In the genomic region with DNA sequence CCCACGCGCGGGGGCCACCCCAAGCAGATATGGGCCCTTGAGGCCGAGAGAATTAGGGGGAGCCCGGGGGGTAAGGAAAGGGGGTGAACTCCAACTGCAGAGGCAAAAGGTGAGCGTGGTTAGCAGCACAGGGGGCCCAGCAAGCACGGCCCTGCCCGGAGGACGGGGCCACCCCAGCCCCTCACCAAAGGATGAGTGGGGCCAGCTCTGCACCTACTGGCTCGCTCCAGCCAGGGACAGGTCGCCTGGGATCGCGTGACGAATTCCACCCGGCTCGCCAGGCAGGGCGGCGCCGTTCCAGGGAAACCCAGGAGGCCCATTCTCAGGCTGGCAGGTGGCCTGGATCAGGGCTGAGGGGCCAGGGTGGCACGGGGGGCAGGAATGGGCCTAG, we compare ENCODE assay signal across 12 cellular contexts. TPM values are rescaled to one million over a fixed set of nuclear protein-coding genes. Genes with fewer than 3 reads are reported as not detected.
DNase-seq lines count a peak whose midpoint lies in the region; ATAC-seq and TF ChIP-seq lines count a peak whose summit lies in the region.
"Had no signal": no experiment of that assay in that cellular context is flagged by ENCODE, and none has a peak within 500 bp of the region (broad histone marks: within the 10 kb centered on the region; RNA-seq: fewer than 3 reads in every experiment).

No MANE protein-coding gene starts in this region.

- POLR2A ChIA-PET in activated CD4-positive, alpha-beta T cell treated with anti-CD3 and anti-CD28 coated beads for 36 hours (lab: Charles Lee): interaction anchor here (0.7 to 1.4 kb wide), 3 partner anchors 12 to 226 kb away, joined by 4 to 5 read pairs (median 5); no protein-coding TSS in a partner anchor
- POLR2A ChIA-PET in WTC11 (lab: Charles Lee): interaction anchor here (1.2 kb wide), 1 partner anchor 37 kb away, joined by 4 read pairs; no protein-coding TSS in a partner anchor

- intact Hi-C loops in activated CD4-positive, alpha-beta T cell treated with anti-CD3 and anti-CD28 coated beads for 36 hours (cut with DNase I, micrococcal nuclease): loop anchor here in 1 of 2 experiments (1.0 to 5.0 kb wide), 5 partner anchors 13 to 411 kb away; partner anchors contain the start of genes ERCC3 and GYPC
- intact Hi-C loops in activated CD4-positive, alpha-beta T cell treated with anti-CD3 and anti-CD28 coated beads, Interleukin-2, amount 10 ng/mL, durations not matched to agents 24 days and 14 days (cut with micrococcal nuclease): loop anchor here (1.0 kb wide), 1 partner anchor 39 kb away; the partner anchor contains the start of gene BIN1

- DNase-seq in activated CD4-positive, alpha-beta T cell treated with anti-CD3 and anti-CD28 coated beads for 36 hours: no peak
- no peak for DNase-seq in activated CD4-positive, alpha-beta T cell treated with anti-CD3 and anti-CD28 coated beads, Interleukin-2, amount 10 ng/mL, durations not matched to agents 24 days and 14 days
- DNase-seq in WTC11 (ENCODE audit: low spot score) (no peak), putamen (ENCODE audit: low spot score) (no peak), SIG-M5 treated with dmso at 0.1 percent for 504 hours (lab: John Stamatoyannopoulos, UW; ENCODE audit: unreplicated experiment) (no peak), NCI-H446 (lab: John Stamatoyannopoulos, UW) (no peak)

- peaks cover 24% of the 10 kb centered on the region for H3K4me1 Mint-ChIP-seq in activated CD4-positive, alpha-beta T cell treated with anti-CD3 and anti-CD28 coated beads for 36 hours
- peaks cover 18% of the 10 kb centered on the region for H3K4me1 Mint-ChIP-seq in activated CD4-positive, alpha-beta T cell treated with anti-CD3 and anti-CD28 coated beads, Interleukin-2, amount 10 ng/mL, durations not matched to agents 24 days and 14 days
- 0 out of 2 replicates have a peak, but pooled peaks cover 5% of the 10 kb centered on the region for H3K4me1 Mint-ChIP-seq in WTC11

- peaks cover 21% of the 10 kb centered on the region for H3K36me3 Mint-ChIP-seq in activated CD4-positive, alpha-beta T cell treated with anti-CD3 and anti-CD28 coated beads for 36 hours (ENCODE audit: low read depth)
- peaks cover 28% of the 10 kb centered on the region for H3K36me3 Mint-ChIP-seq in activated CD4-positive, alpha-beta T cell treated with anti-CD3 and anti-CD28 coated beads, Interleukin-2, amount 10 ng/mL, durations not matched to agents 24 days and 14 days (ENCODE audit: low read depth)
- peaks cover 4% of the 10 kb centered on the region; the same call in 1 of the 2 replicates for H3K36me3 Mint-ChIP-seq in WTC11

- no peaks in the 10 kb centered on the region for H3K27me3 Mint-ChIP-seq in activated CD4-positive, alpha-beta T cell treated with anti-CD3 and anti-CD28 coated beads for 36 hours
- no peaks in the 10 kb centered on the region for H3K27me3 Mint-ChIP-seq in activated CD4-positive, alpha-beta T cell treated with anti-CD3 and anti-CD28 coated beads, Interleukin-2, amount 10 ng/mL, durations not matched to agents 24 days and 14 days
- H3K27me3 Mint-ChIP-seq in WTC11 (ENCODE audit: low read depth): no peaks in the 10 kb centered on the region
- H3K27me3 Mint-ChIP-seq: activated CD4-positive, alpha-beta T cell treated with anti-CD3 and anti-CD28 coated beads, Interleukin-2, amount 10 ng/mL, durations not matched to agents 7 days and 5 days had no signal

- peaks cover 0 to 63% (median 22%) of the 10 kb centered on the region in 3 donors for H3K4me1 ChIP-seq in gastroesophageal sphincter

- H3K27me3 ChIP-seq in gastroesophageal sphincter: no peaks in the 10 kb centered on the region
- H3K27me3 ChIP-seq: brain microvascular endothelial cell had no signal

- H3K27ac Mint-ChIP-seq in activated CD4-positive, alpha-beta T cell treated with anti-CD3 and anti-CD28 coated beads for 36 hours: peak overlapping the region; percentile 1
- no peak overlapping the region for H3K27ac Mint-ChIP-seq in activated CD4-positive, alpha-beta T cell treated with anti-CD3 and anti-CD28 coated beads, Interleukin-2, amount 10 ng/mL, durations not matched to agents 24 days and 14 days
- H3K27ac Mint-ChIP-seq in WTC11: no peak overlapping the region
- H3K27ac Mint-ChIP-seq: activated T-helper 2 cell treated with anti-CD3 and anti-CD28 coated beads, Interferon-gamma antibody, Interleukin-2, Interleukin-4, amounts not matched to agents 10 μg/mL and 5 μg/mL and 100 μg/mL, durations not matched to agents 14 hours and 24 hours and 36 hours had no signal

- H3K36me3 ChIP-seq in gastroesophageal sphincter: peaks cover 0 to 49% of the 10 kb centered on the region in 2 donors

- TF ChIP-seq CTCF in WTC11 (IDR thresholded peaks at IDR 0.05): no peak; the same call in 1 of the 2 replicates
- peak in 1 of 4 experiments; percentile 1 for TF ChIP-seq CTCF in gastroesophageal sphincter (IDR thresholded peaks at IDR 0.05)

- 65 to 70% methylated on average over 2 to 5 of the region's 20 CpGs for WGBS in gastroesophageal sphincter (ENCODE audit: low coverage in 1 of 2), 2 donors

- H3K4me3 ChIP-seq in gastroesophageal sphincter: no peak overlapping the region

- H3K27ac ChIP-seq in gastroesophageal sphincter (peak overlapping the region in 3 of 4 donors; percentile 21 to 81 (median 78)), temporal lobe (ENCODE audit: low read depth, low read length) (peak overlapping the region; percentile 99)
- H3K27ac ChIP-seq: brain microvascular endothelial cell, HL-60 had no signal

- TF ChIP-seq EP300 in gastroesophageal sphincter (IDR thresholded peaks at IDR 0.05): no peak

- no peak for TF ChIP-seq POLR2A in gastroesophageal sphincter (IDR thresholded peaks at IDR 0.05)

- H3K9me3 ChIP-seq in gastroesophageal sphincter: no peaks in the 10 kb centered on the region

- ATAC-seq in activated CD4-positive, alpha-beta T cell treated with anti-CD3 and anti-CD28 coated beads for 36 hours: no peak
- no peak for ATAC-seq in WTC11
- ATAC-seq in gastroesophageal sphincter: no peak

- no peaks in the 10 kb centered on the region for H3K9me3 Mint-ChIP-seq in activated CD4-positive, alpha-beta T cell treated with anti-CD3 and anti-CD28 coated beads for 36 hours (ENCODE audit: low read depth)
- no peaks in the 10 kb centered on the region for H3K9me3 Mint-ChIP-seq in activated CD4-positive, alpha-beta T cell treated with anti-CD3 and anti-CD28 coated beads, Interleukin-2, amount 10 ng/mL, durations not matched to agents 24 days and 14 days
- H3K9me3 Mint-ChIP-seq in WTC11: no peaks in the 10 kb centered on the region
- H3K9me3 Mint-ChIP-seq: activated CD4-positive, alpha-beta T cell treated with anti-CD3 and anti-CD28 coated beads, Interleukin-2, amount 10 ng/mL, durations not matched to agents 7 days and 5 days; activated T-helper 2 cell treated with anti-CD3 and anti-CD28 coated beads, Interferon-gamma antibody, Interleukin-2, Interleukin-4, amounts not matched to agents 10 μg/mL and 5 μg/mL and 100 μg/mL, durations not matched to agents 14 hours and 24 hours and 36 hours had no signal

- CTCF ChIA-PET in activated CD4-positive, alpha-beta T cell treated with anti-CD3 and anti-CD28 coated beads for 36 hours (lab: Charles Lee): interaction anchor here (0.5 to 2.3 kb wide), 18 partner anchors 9 to 757 kb away, joined by 3 to 14 read pairs (median 4); no protein-coding TSS in a partner anchor
- CTCF ChIA-PET in WTC11 (lab: Charles Lee): interaction anchor here (0.7 to 3.5 kb wide), 28 partner anchors 9 to 569 kb away, joined by 3 to 34 read pairs (median 6); partner anchors contain the start of gene BIN1

- H3K4me3 Mint-ChIP-seq in activated CD4-positive, alpha-beta T cell treated with anti-CD3 and anti-CD28 coated beads for 36 hours: no peak overlapping the region
- no peak overlapping the region for H3K4me3 Mint-ChIP-seq in activated CD4-positive, alpha-beta T cell treated with anti-CD3 and anti-CD28 coated beads, Interleukin-2, amount 10 ng/mL, durations not matched to agents 24 days and 14 days
- H3K4me3 Mint-ChIP-seq in WTC11: no peak overlapping the region
- H3K4me3 Mint-ChIP-seq: activated CD4-positive, alpha-beta T cell treated with anti-CD3 and anti-CD28 coated beads, Interleukin-2, amount 10 ng/mL, durations not matched to agents 7 days and 5 days had no signal

TF ChIP-seq in WTC11, 78 proteins besides CTCF, POLR2A, EP300 and RAD21 (continues in another document):
- 0 out of 2 replicates have a peak, but pooled peaks have one; percentile 2 for TF ChIP-seq ZNF281 (CRISPR knock-in tag; IDR thresholded peaks at IDR 0.05)

RNA-seq across cellular contexts. Expression of gene BIN1, which starts 38.6 kb away (rescaled TPM):
- total RNA-seq in activated CD4-positive, alpha-beta T cell treated with anti-CD3 and anti-CD28 coated beads for 36 hours: 10 to 100 TPM; 65.2 to 71.0 TPM
- total RNA-seq in activated CD4-positive, alpha-beta T cell treated with anti-CD3 and anti-CD28 coated beads, Interleukin-2, amount 10 ng/mL, durations not matched to agents 24 days and 14 days: 38.3 and 39.7 TPM in 2 replicates
- 38.9 to 42.5 TPM (median 41.6 TPM) in 3 replicates for total RNA-seq in WTC11 (2021)
- 100 to 1,000 TPM in 1 of 4 donors, 10 to 100 TPM in 3; 36.1 to 101 (median 53.9) TPM for total RNA-seq in gastroesophageal sphincter
- total RNA-seq in temporal lobe: 42.8 TPM
